In genomic region chr2:160397530-160397865, GRCh38 we compare ENCODE assay signal across 1 cellular context.
TF ChIP-seq lines count a peak whose summit lies in the region.

No MANE protein-coding gene starts in this region.

TF ChIP-seq in GM23338, 12 proteins besides CTCF, POLR2A, EP300 and RAD21 (continued from another document):
- TF ChIP-seq ZNF462 (CRISPR knock-in tag; IDR thresholded peaks at IDR 0.05) = no peak
